In the genomic region with DNA sequence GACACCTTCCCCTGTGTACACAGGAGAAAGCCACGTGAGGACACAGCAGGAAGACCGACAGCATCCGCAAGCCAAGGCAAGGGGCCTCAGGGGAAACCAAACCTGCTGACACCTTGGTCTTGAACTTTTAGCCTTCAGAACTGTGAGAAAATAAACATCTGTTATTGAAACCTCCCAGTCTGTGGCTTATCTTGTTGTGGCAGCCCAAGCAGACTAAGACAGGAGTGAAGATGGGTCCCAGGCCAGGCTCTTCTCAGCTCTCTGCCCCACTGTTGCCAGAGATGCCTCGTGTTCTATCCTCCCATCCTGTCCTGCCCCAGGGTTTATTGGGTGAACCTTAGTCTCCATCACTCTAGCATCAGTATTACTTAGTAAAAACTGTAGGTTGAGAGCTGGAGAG, we compare ENCODE assay signal across 25 cellular contexts.
"Had no signal": no experiment of that assay in that cellular context is flagged by ENCODE, and none has a peak within 500 bp of the region (broad histone marks: within the 10 kb centered on the region; RNA-seq: fewer than 3 reads in every experiment).

No MANE protein-coding gene starts in this region.

- H3K36me3 Mint-ChIP-seq: mesothelial cell of epicardium had no signal

- DNase-seq: colonic mucosa; cortex of kidney; effector CD8-positive, alpha-beta T cell; effector memory CD8-positive, alpha-beta T cell; endodermal cell; erythroblast; esophagus squamous epithelium; foreskin fibroblast; foreskin melanocyte; gastrocnemius medialis; glutamatergic neuron; heart right ventricle; hippocampal formation; islet precursor cell; kidney; left cardiac atrium; left lung; left ventricle myocardium superior; lower lobe of right lung; mesenchymal stem cell; mucosa of descending colon; naive B cell had no signal

- H3K4me1 Mint-ChIP-seq: endodermal cell, mesothelial cell of epicardium, naive B cell had no signal

- H3K27ac Mint-ChIP-seq: dendritic cell treated with granulocyte-macrophage colony-stimulating factor and Interleukin-4, amounts not matched to agents 40 ng/mL and 50 ng/mL, for 4 days; effector memory CD8-positive, alpha-beta T cell; endodermal cell; mesothelial cell of epicardium; naive B cell had no signal

- H3K4me3 Mint-ChIP-seq: dendritic cell treated with granulocyte-macrophage colony-stimulating factor and Interleukin-4, amounts not matched to agents 40 ng/mL and 50 ng/mL, for 4 days; effector memory CD8-positive, alpha-beta T cell; endodermal cell; mesothelial cell of epicardium; naive B cell had no signal

- H3K27me3 Mint-ChIP-seq: dendritic cell treated with granulocyte-macrophage colony-stimulating factor and Interleukin-4, amounts not matched to agents 40 ng/mL and 50 ng/mL, for 4 days had no signal

- ATAC-seq: effector memory CD8-positive, alpha-beta T cell; esophagus mucosa; gastrocnemius medialis; heart right ventricle; left cardiac atrium; left lung; left ventricle myocardium superior; lower lobe of right lung; mucosa of descending colon had no signal
